Comparison of ENCODE assay signal across 13 cellular contexts in genomic region chr18:75407468-75408437, GRCh38. TPM values are rescaled to one million over a fixed set of nuclear protein-coding genes. Genes with fewer than 3 reads are reported as not detected.
DNase-seq lines count a peak whose midpoint lies in the region; ATAC-seq and TF ChIP-seq lines count a peak whose summit lies in the region.
"Had no signal": no experiment of that assay in that cellular context is flagged by ENCODE, and none has a peak within 500 bp of the region (broad histone marks: within the 10 kb centered on the region; RNA-seq: fewer than 3 reads in every experiment).

No MANE protein-coding gene starts in this region.

- H3K9ac ChIP-seq in subcutaneous abdominal adipose tissue (ENCODE audit: low read length in 5 of 5): no peak overlapping the region

- H3K4me3 ChIP-seq in breast epithelium (peak overlapping the region in 2 of 3 donors; percentile 1 to 37), subcutaneous abdominal adipose tissue (ENCODE audit: low read depth in 1 of 5, low read length in 5 of 5) (peak overlapping the region; percentile 5 to 37 (median 22))

- intact Hi-C loops in breast epithelium (cut with DNase I; ENCODE audit: low total_unique reads): no loop called here

- H3K27me3 ChIP-seq in breast epithelium (no peaks in the 10 kb centered on the region), subcutaneous abdominal adipose tissue (ENCODE audit: control insufficient read depth in 5 of 5, insufficient read depth in 4 of 5, low read length in 5 of 5) (no peaks in the 10 kb centered on the region)

- H3K4me1 ChIP-seq in breast epithelium: no peaks in the 10 kb centered on the region
- H3K4me1 ChIP-seq in subcutaneous abdominal adipose tissue (ENCODE audit: control insufficient read depth in 5 of 5, insufficient read depth in 5 of 5, low read length in 5 of 5): peaks cover 0 to 10% (median 8%) of the 10 kb centered on the region in 5 donors
- H3K4me1 ChIP-seq: Caco-2 had no signal

- DNase-seq in MV-4-11 (lab: John Stamatoyannopoulos, UW) (peak; percentile 44), breast epithelium (ENCODE audit: low spot score in 2 of 2) (no peak), iPS-NIHi11 (ENCODE audit: low spot score) (peak; percentile 54)
- DNase-seq in activated CD4-positive, CD25-positive, alpha-beta regulatory T cell (lab: John Stamatoyannopoulos, UW): no peak
- DNase-seq: activated CD4-positive, alpha-beta memory T cell treated with anti-CD3 and anti-CD28 coated beads, Interleukin-2, amount 10 ng/mL, durations not matched to agents 7 days and 5 days; activated naive CD4-positive, alpha-beta T cell treated with anti-CD3 and anti-CD28 coated beads, Interleukin-2, amount 10 ng/mL, durations not matched to agents 7 days and 5 days; Caco-2; MM.1S; natural killer cell; NCI-H524 treated with DMSO at 0.1 percent for 48 hours had no signal

- H3K9me3 ChIP-seq in breast epithelium: no peaks in the 10 kb centered on the region
- H3K9me3 ChIP-seq in subcutaneous abdominal adipose tissue (ENCODE audit: control insufficient read depth in 5 of 5, low read length in 5 of 5): no peaks in the 10 kb centered on the region
- H3K9me3 ChIP-seq: Caco-2 had no signal

- no peak for TF ChIP-seq CTCF in breast epithelium (IDR thresholded peaks at IDR 0.05)

- no peak for TF ChIP-seq POLR2A in breast epithelium (IDR thresholded peaks at IDR 0.05)

- H3K27ac ChIP-seq in breast epithelium (no peak overlapping the region), subcutaneous abdominal adipose tissue (ENCODE audit: low read depth, low read length) (no peak overlapping the region)

- no peaks in the 10 kb centered on the region for H3K36me3 ChIP-seq in breast epithelium
- no peaks in the 10 kb centered on the region for H3K36me3 ChIP-seq in subcutaneous abdominal adipose tissue (ENCODE audit: control insufficient read depth in 5 of 5, insufficient read depth in 5 of 5, low read length in 5 of 5)

- ATAC-seq in HG02970 (IDR thresholded peaks at IDR 0.05; ENCODE audit: low FRiP score, unreplicated experiment): no peak
- ATAC-seq in GM18867 (IDR thresholded peaks at IDR 0.05; ENCODE audit: unreplicated experiment): no peak
- ATAC-seq: natural killer cell had no signal

RNA-seq across cellular contexts. Expression of gene SMIM21, which starts 19.8 kb away (rescaled TPM):
- total RNA-seq in breast epithelium: not detected
- total RNA-seq: activated CD4-positive, alpha-beta memory T cell treated with anti-CD3 and anti-CD28 coated beads, Interleukin-2, amount 10 ng/mL, durations not matched to agents 7 days and 5 days; Caco-2; natural killer cell had no signal

Comparison
In these comparisons a context has a peak if more than half of its experiments do, and no peak if none do; other contexts are left out.
1. DNase-seq: peak in MV-4-11 (single experiment) and iPS-NIHi11 (single experiment); none in breast epithelium (0 of 2) and activated CD4-positive, CD25-positive, alpha-beta regulatory T cell (0 of 4).